Comparison of ENCODE assay signal across 17 cellular contexts in genomic region chr9:18795947-18796705, GRCh38.
DNase-seq lines count a peak whose midpoint lies in the region; ATAC-seq and TF ChIP-seq lines count a peak whose summit lies in the region.
"Had no signal": no experiment of that assay in that cellular context is flagged by ENCODE, and none has a peak within 500 bp of the region (broad histone marks: within the 10 kb centered on the region; RNA-seq: fewer than 3 reads in every experiment).

No MANE protein-coding gene starts in this region.

- no peak overlapping the region for H3K4me3 Mint-ChIP-seq in brain
- H3K4me3 Mint-ChIP-seq: activated naive CD4-positive, alpha-beta T cell treated with anti-CD3 and anti-CD28 coated beads, Interleukin-2, amount 10 ng/mL, durations not matched to agents 7 days and 5 days; natural killer cell treated with Interleukin-12 subunit alpha and Interleukin-12 subunit beta and Interleukin-15 and Interleukin-18, amount 100 ng/mL, for 72 hours had no signal

- no peaks in the 10 kb centered on the region for H3K9me3 Mint-ChIP-seq in brain
- H3K9me3 Mint-ChIP-seq: activated naive CD4-positive, alpha-beta T cell treated with anti-CD3 and anti-CD28 coated beads, Interleukin-2, amount 10 ng/mL, durations not matched to agents 7 days and 5 days; natural killer cell treated with Interleukin-12 subunit alpha and Interleukin-12 subunit beta and Interleukin-15 and Interleukin-18, amount 100 ng/mL, for 72 hours had no signal

- no peak overlapping the region for H3K4me3 ChIP-seq in right atrium auricular region
- H3K4me3 ChIP-seq: left lung had no signal

- H3K36me3 Mint-ChIP-seq in brain = no peaks in the 10 kb centered on the region
- H3K36me3 Mint-ChIP-seq: activated naive CD4-positive, alpha-beta T cell treated with anti-CD3 and anti-CD28 coated beads, Interleukin-2, amount 10 ng/mL, durations not matched to agents 7 days and 5 days; natural killer cell treated with Interleukin-12 subunit alpha and Interleukin-12 subunit beta and Interleukin-15 and Interleukin-18, amount 100 ng/mL, for 72 hours had no signal

- H3K27me3 Mint-ChIP-seq in brain = peaks cover 4% of the 10 kb centered on the region

- no peaks in the 10 kb centered on the region for H3K27me3 ChIP-seq in right atrium auricular region
- H3K27me3 ChIP-seq: left lung had no signal

- no peak for DNase-seq in left ventricle myocardium superior
- DNase-seq in right atrium auricular region (ENCODE audit: low spot score) = no peak
- peak; percentile 8 to 31 for DNase-seq in hippocampal formation (lab: John Stamatoyannopoulos, UW)
- DNase-seq in NCI-H2107 treated with DMSO at 0.1 percent for 48 hours (lab: John Stamatoyannopoulos, UW; ENCODE audit: unreplicated experiment) = no peak
- DNase-seq in activated T-cell treated with anti-CD3 and anti-CD28 coated beads, Interleukin-2, amount 50 U/mL, for 1 hour = no peak
- DNase-seq in GM20000 (ENCODE audit: low spot score) = no peak
- DNase-seq: activated CD8-positive, alpha-beta memory T cell treated with anti-CD3 and anti-CD28 coated beads, Interleukin-2, amount 50 U/mL, for 4 hours; activated naive CD4-positive, alpha-beta T cell treated with anti-CD3 and anti-CD28 coated beads, Interleukin-2, amount 10 ng/mL, durations not matched to agents 7 days and 5 days; Calu3; KG1; left lung; NCI-H510A; stimulated activated naive CD4-positive, alpha-beta T cell had no signal

- TF ChIP-seq CTCF in right atrium auricular region (IDR thresholded peaks at IDR 0.05) (no peak), brain (conservative IDR thresholded peaks at IDR 0.05) (no peak), GM20000 (IDR thresholded peaks at IDR 0.05; ENCODE audit: extremely low read depth, missing control alignments) (no peak)

- H3K27ac ChIP-seq in right atrium auricular region = no peak overlapping the region
- H3K27ac ChIP-seq: epithelial cell of prostate, left lung had no signal

- no peaks in the 10 kb centered on the region for H3K36me3 ChIP-seq in right atrium auricular region
- H3K36me3 ChIP-seq: left lung had no signal

- peak; percentile 51 for ATAC-seq in left ventricle myocardium superior
- no peak for ATAC-seq in GM18873 (IDR thresholded peaks at IDR 0.05; ENCODE audit: low FRiP score, unreplicated experiment)
- ATAC-seq: left lung; natural killer cell treated with Interleukin-12 subunit alpha and Interleukin-12 subunit beta and Interleukin-15 and Interleukin-18, amount 100 ng/mL, for 72 hours had no signal

- peak overlapping the region in 3 of 5 experiments; percentile 60 to 76 (median 62) for H3K27ac Mint-ChIP-seq in brain
- H3K27ac Mint-ChIP-seq: activated naive CD4-positive, alpha-beta T cell treated with anti-CD3 and anti-CD28 coated beads, Interleukin-2, amount 10 ng/mL, durations not matched to agents 7 days and 5 days; natural killer cell treated with Interleukin-12 subunit alpha and Interleukin-12 subunit beta and Interleukin-15 and Interleukin-18, amount 100 ng/mL, for 72 hours had no signal

- intact Hi-C loops in left ventricle myocardium superior (cut with micrococcal nuclease) = no loop called here

- H3K9me3 ChIP-seq in right atrium auricular region = no peaks in the 10 kb centered on the region
- H3K9me3 ChIP-seq: left lung had no signal

- peaks cover 40% of the 10 kb centered on the region for H3K4me1 Mint-ChIP-seq in brain
- H3K4me1 Mint-ChIP-seq: activated naive CD4-positive, alpha-beta T cell treated with anti-CD3 and anti-CD28 coated beads, Interleukin-2, amount 10 ng/mL, durations not matched to agents 7 days and 5 days had no signal

- no peaks in the 10 kb centered on the region for H3K4me1 ChIP-seq in right atrium auricular region
- H3K4me1 ChIP-seq: left lung had no signal

Comparison
In these comparisons a context has a peak if more than half of its experiments do, and no peak if none do; other contexts are left out.
1. DNase-seq: peak in hippocampal formation (2 of 2); none in left ventricle myocardium superior (single experiment), right atrium auricular region (single experiment), NCI-H2107 treated with DMSO at 0.1 percent for 48 hours (single experiment), activated T-cell treated with anti-CD3 and anti-CD28 coated beads, Interleukin-2, amount 50 U/mL, for 1 hour (single experiment) and GM20000 (single experiment).